In the genomic region with DNA sequence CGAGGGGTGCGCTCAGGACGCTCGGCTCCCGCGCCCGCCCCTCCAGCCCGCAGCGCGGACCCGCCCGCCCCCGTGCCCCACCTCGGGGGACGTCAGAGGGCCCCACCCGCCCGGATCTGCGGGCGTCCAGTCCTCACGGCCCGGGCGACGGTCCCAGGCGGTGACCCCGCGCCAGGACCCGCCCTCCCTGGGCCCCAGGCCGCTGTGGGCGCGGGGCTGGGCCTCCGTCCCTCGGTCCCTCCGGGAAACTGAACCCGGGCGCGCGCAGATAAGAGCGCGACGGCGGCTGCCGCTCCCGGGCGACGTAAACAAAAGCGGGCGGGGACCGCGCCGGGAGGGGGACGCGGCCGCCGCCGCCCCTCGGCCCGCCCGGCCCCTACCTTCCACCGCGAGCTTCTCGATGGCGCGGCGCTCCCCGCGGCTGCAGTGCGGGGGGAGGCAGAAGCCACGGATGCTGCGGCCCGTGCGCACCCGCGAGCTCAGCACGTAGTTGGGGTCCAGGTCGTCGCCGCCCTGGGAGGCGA, we compare ENCODE assay signal across 6 cellular contexts. TPM values are rescaled to one million over a fixed set of nuclear protein-coding genes. Genes with fewer than 3 reads are reported as not detected.
DNase-seq lines count a peak whose midpoint lies in the region; ATAC-seq, FAIRE-seq and TF ChIP-seq lines count a peak whose summit lies in the region.

No MANE protein-coding gene starts in this region.

- no peak overlapping the region for H2AFZ ChIP-seq in neuron (ENCODE audit: low read depth, low read length)

- H3K4me3 ChIP-seq in bronchial epithelial cell (ENCODE audit: low read depth, low read length) (peak overlapping the region; percentile 47), neuron (ENCODE audit: low read length) (peak overlapping the region; percentile 84), brain microvascular endothelial cell (ENCODE audit: low read depth, low read length) (no peak overlapping the region)

- ATAC-seq in HG03175 (IDR thresholded peaks at IDR 0.05; ENCODE audit: unreplicated experiment), result peak; percentile 13

- FAIRE-seq in bronchial epithelial cell (lab: Jason Lieb, UNC), result no peak

- DNase-seq in bronchial epithelial cell (ENCODE audit: low read depth), result no peak
- no peak for DNase-seq in activated CD4-positive, alpha-beta T cell treated with anti-CD3 and anti-CD28 coated beads for 4 hours
- no peak for DNase-seq in brain microvascular endothelial cell
- DNase-seq in GM13976 (ENCODE audit: low spot score), result no peak

- in situ Hi-C loops in brain microvascular endothelial cell (cut with HindIII; ENCODE audit: low pct_ligation_motif_present, low sequenced_read_pairs), result no loop called here
- in situ Hi-C loops in GM13976 (cut with MboI; ENCODE audit: low sequenced_read_pairs, unreplicated experiment), result no loop called here

- H3K27me3 ChIP-seq in bronchial epithelial cell (ENCODE audit: control insufficient read depth, insufficient read depth, low read length) (peaks cover 5% of the 10 kb centered on the region), neuron (ENCODE audit: insufficient read depth, low read length) (no peaks in the 10 kb centered on the region), brain microvascular endothelial cell (replicated peaks) (peaks cover 11% of the 10 kb centered on the region)

- TF ChIP-seq CTCF in bronchial epithelial cell (IDR thresholded peaks at IDR 0.05; ENCODE audit: insufficient read depth, low read length, severe bottlenecking) (no peak), brain microvascular endothelial cell (IDR thresholded peaks at IDR 0.05; ENCODE audit: low read depth, low read length, missing control alignments) (no peak), GM13976 (IDR thresholded peaks at IDR 0.05; ENCODE audit: borderline replicate concordance, control extremely low read depth, extremely low read depth, insufficient read depth, missing control alignments) (no peak)

- no peak overlapping the region for H3K27ac ChIP-seq in brain microvascular endothelial cell

- H3K36me3 ChIP-seq in bronchial epithelial cell (ENCODE audit: control insufficient read depth, insufficient read depth, low read length) (no peaks in the 10 kb centered on the region), neuron (ENCODE audit: insufficient read depth, low read length) (peaks cover 23% of the 10 kb centered on the region), brain microvascular endothelial cell (replicated peaks) (no peaks in the 10 kb centered on the region)

- H3K4me1 ChIP-seq in neuron (ENCODE audit: insufficient read depth, low read length), result peaks cover 59% of the 10 kb centered on the region

- H3K9me3 ChIP-seq in neuron (ENCODE audit: low read length), result no peaks in the 10 kb centered on the region

RNA-seq across cellular contexts. Expression of gene CKB, which starts 1.1 kb away (rescaled TPM):
- total RNA-seq in bronchial epithelial cell, result 31.3 and 50.8 TPM in 2 replicates

RNA-seq across cellular contexts. Expression of gene TRMT61A, which starts 7.5 kb away (rescaled TPM):
- 8.7 and 13.7 TPM in 2 replicates for total RNA-seq in bronchial epithelial cell

RNA-seq across cellular contexts. Expression of gene BAG5, which starts 41.0 kb away (rescaled TPM):
- 41.5 and 42.9 TPM in 2 replicates for total RNA-seq in bronchial epithelial cell

RNA-seq across cellular contexts. Expression of gene COA8, which starts 41.3 kb away (rescaled TPM):
- total RNA-seq in bronchial epithelial cell, result 17.4 and 23.9 TPM in 2 replicates
